Comparison of ENCODE assay signal across 22 cellular contexts in the genomic region with DNA sequence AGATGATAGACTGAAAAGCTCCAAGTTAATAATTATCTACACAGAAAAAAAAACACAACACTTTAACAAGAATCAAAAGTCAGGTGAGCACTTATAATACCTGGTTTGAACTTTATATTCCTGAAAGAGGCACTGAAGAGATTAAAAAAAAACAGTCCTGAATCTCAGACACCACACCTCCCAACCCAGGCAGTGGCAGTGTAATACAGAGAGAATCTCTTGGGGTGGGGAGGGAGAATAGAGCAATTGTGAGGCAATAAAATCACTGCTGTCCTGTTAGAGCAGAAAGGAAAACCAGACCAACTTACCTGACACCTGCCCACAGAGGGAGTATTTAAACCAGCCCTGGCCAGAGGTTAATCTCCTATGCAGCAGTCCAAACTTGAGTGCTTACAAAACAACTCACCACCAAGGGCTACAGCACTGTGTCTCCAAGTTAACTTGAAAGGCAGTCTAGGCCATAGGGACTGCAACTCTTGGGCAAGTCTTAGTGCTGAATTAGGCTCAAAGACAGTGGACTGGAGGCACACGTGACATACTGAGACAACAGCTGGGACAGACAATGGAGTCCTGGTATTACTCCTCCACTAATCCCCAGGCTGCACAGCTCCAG. TPM values are rescaled to one million over a fixed set of nuclear protein-coding genes. Genes with fewer than 3 reads are reported as not detected.
A peak's percentile ranks its signal among the peaks of the same experiment; 100 is the strongest.
DNase-seq lines count a peak whose midpoint lies in the region; ATAC-seq, FAIRE-seq and TF ChIP-seq lines count a peak whose summit lies in the region.
"Had no signal": no experiment of that assay in that cellular context is flagged by ENCODE, and none has a peak within 500 bp of the region (broad histone marks: within the 10 kb centered on the region; RNA-seq: fewer than 3 reads in every experiment).

No MANE protein-coding gene starts in this region.

- H3K27me3 ChIP-seq in GM23338 (ENCODE audit: insufficient read depth) = no peaks in the 10 kb centered on the region
- H3K27me3 ChIP-seq in body of pancreas = no peaks in the 10 kb centered on the region
- no peaks in the 10 kb centered on the region for H3K27me3 ChIP-seq in liver (ENCODE audit: control insufficient read depth in 4 of 4, insufficient read depth in 4 of 4, low read length in 3 of 4)
- H3K27me3 ChIP-seq in MG63 = 0 out of 2 replicates have a peak, but pooled peaks cover 4% of the 10 kb centered on the region
- H3K27me3 ChIP-seq: ovary, suprapubic skin had no signal

- H3K4me2 ChIP-seq in GM23338 = no peak overlapping the region

- H4K20me1 ChIP-seq in GM23338 (replicated peaks; ENCODE audit: insufficient read depth) = no peaks in the 10 kb centered on the region

- H3F3A ChIP-seq in GM23338 (replicated peaks; ENCODE audit: low read depth) = no peaks in the 10 kb centered on the region

- H3K27me3 Mint-ChIP-seq in GM23338 (ENCODE audit: insufficient read depth, low read depth, poor library complexity) = no peaks in the 10 kb centered on the region
- H3K27me3 Mint-ChIP-seq: CD4-positive, alpha-beta T cell had no signal

- DNase-seq in GM23338 (ENCODE audit: low spot score) = peak; percentile 8
- DNase-seq in body of pancreas = peak in 1 of 4 donors; percentile 7
- no peak for DNase-seq in stimulated activated effector memory CD8-positive, alpha-beta T cell treated with anti-CD3 and anti-CD28 coated beads, Interleukin-12 subunit alpha, Interleukin-12 subunit beta, amount 100 ng/mL, for 72 hours (ENCODE audit: low spot score in 2 of 2)
- DNase-seq in MG63 = no peak
- no peak for DNase-seq in GM19239 (ENCODE audit: insufficient read length, low spot score)
- DNase-seq: activated CD8-positive, alpha-beta memory T cell treated with anti-CD3 and anti-CD28 coated beads, Interleukin-2, amount 50 U/mL, for 48 hours; activated gamma-delta T cell; CD4-positive, alpha-beta T cell; DND-41; glutamatergic neuron; NCI-H1417 treated with DMSO at 0.1 percent for 48 hours; NCI-H69; ovary had no signal

- peak; percentile 66 to 70 for TF ChIP-seq RAD21 in liver (IDR thresholded peaks at IDR 0.05)

- TF ChIP-seq POLR2A in body of pancreas (IDR thresholded peaks at IDR 0.05) = no peak

- no peaks in the 10 kb centered on the region for H3K9me3 ChIP-seq in body of pancreas
- no peaks in the 10 kb centered on the region for H3K9me3 ChIP-seq in liver (ENCODE audit: control insufficient read depth in 4 of 4, low read length in 3 of 4)
- H3K9me3 ChIP-seq in MG63 = no peaks in the 10 kb centered on the region
- H3K9me3 ChIP-seq: ovary, suprapubic skin had no signal

- no peaks in the 10 kb centered on the region for H3K36me3 Mint-ChIP-seq in GM23338 (ENCODE audit: low read depth)
- no peaks in the 10 kb centered on the region for H3K36me3 Mint-ChIP-seq in stimulated activated effector memory CD8-positive, alpha-beta T cell treated with anti-CD3 and anti-CD28 coated beads, Interleukin-12 subunit alpha, Interleukin-12 subunit beta, amount 100 ng/mL, for 72 hours

- no peaks in the 10 kb centered on the region for H3K9me2 ChIP-seq in GM23338 (ENCODE audit: insufficient read depth)

- H3K4me1 ChIP-seq in GM23338 (ENCODE audit: insufficient read depth) (no peaks in the 10 kb centered on the region), body of pancreas (peaks cover 10% of the 10 kb centered on the region), liver (ENCODE audit: control insufficient read depth in 4 of 4, insufficient read depth in 4 of 4, low read length in 3 of 4) (peaks cover 8 to 21% (median 16%) of the 10 kb centered on the region in 4 donors)
- H3K4me1 ChIP-seq: suprapubic skin had no signal

- ATAC-seq in GM23338 = peak; percentile 39; the same call in 1 of the 3 replicates
- peak; percentile 33 for ATAC-seq in body of pancreas
- peak; percentile 37 for ATAC-seq in stimulated activated effector memory CD8-positive, alpha-beta T cell treated with anti-CD3 and anti-CD28 coated beads, Interleukin-12 subunit alpha, Interleukin-12 subunit beta, amount 100 ng/mL, for 72 hours
- ATAC-seq in GM21360 (IDR thresholded peaks at IDR 0.05; ENCODE audit: unreplicated experiment) = no peak
- no peak for ATAC-seq in GM18867 (IDR thresholded peaks at IDR 0.05; ENCODE audit: unreplicated experiment)
- ATAC-seq: HCT116, Right ventricle myocardium inferior had no signal

- no peaks in the 10 kb centered on the region for H3K79me2 ChIP-seq in GM23338 (replicated peaks; ENCODE audit: insufficient read depth)

- no peak overlapping the region for H3K27ac ChIP-seq in GM23338 (ENCODE audit: low read depth)
- no peak overlapping the region for H3K27ac ChIP-seq in body of pancreas
- H3K27ac ChIP-seq in liver (ENCODE audit: low read depth in 1 of 2, low read length in 2 of 2) = no peak overlapping the region
- H3K27ac ChIP-seq: coronary artery, ovary, suprapubic skin had no signal

- H3K4me1 Mint-ChIP-seq in GM23338 = no peaks in the 10 kb centered on the region
- H3K4me1 Mint-ChIP-seq in stimulated activated effector memory CD8-positive, alpha-beta T cell treated with anti-CD3 and anti-CD28 coated beads, Interleukin-12 subunit alpha, Interleukin-12 subunit beta, amount 100 ng/mL, for 72 hours = no peaks in the 10 kb centered on the region

- H3K36me3 ChIP-seq in GM23338 (ENCODE audit: insufficient read depth) (no peaks in the 10 kb centered on the region), body of pancreas (replicated peaks in 1 of 2; ENCODE audit: insufficient read depth in 1 of 2, low read depth in 2 of 2) (no peaks in the 10 kb centered on the region), liver (ENCODE audit: control insufficient read depth in 4 of 4, insufficient read depth in 3 of 4, low read depth in 1 of 4, low read length in 3 of 4) (peaks cover 0 to 5% (median 0%) of the 10 kb centered on the region in 4 donors), MG63 (no peaks in the 10 kb centered on the region)
- H3K36me3 ChIP-seq: ovary, suprapubic skin had no signal

- H3K9ac ChIP-seq in liver (ENCODE audit: low read depth in 1 of 2, low read length in 2 of 2) = no peak overlapping the region

- TF ChIP-seq CTCF in GM23338 (conservative IDR thresholded peaks at IDR 0.05; ENCODE audit: low read depth in 2 of 2) = no peak
- no peak for TF ChIP-seq CTCF in body of pancreas (IDR thresholded peaks at IDR 0.05)
- no peak for TF ChIP-seq CTCF in liver (IDR thresholded peaks at IDR 0.05; ENCODE audit: low read depth, low read length, missing input control)

- H3K4me3 ChIP-seq in GM23338 (no peak overlapping the region), body of pancreas (no peak overlapping the region), liver (ENCODE audit: low read depth in 1 of 3, low read length in 3 of 3) (no peak overlapping the region), MG63 (no peak overlapping the region)
- H3K4me3 ChIP-seq: coronary artery, ovary, suprapubic skin had no signal

- no peak for FAIRE-seq in GM19239 (lab: Jason Lieb, UNC)
- FAIRE-seq: endometrium had no signal

- WGBS in body of pancreas, 2 donors = 77% methylated on average over 1 of the region's 1 CpG; no CpG with 5 or more reads in 1 of the 2 donors
- WGBS in liver = 67% methylated on average over 1 of the region's 1 CpG

- H3K4me3 Mint-ChIP-seq in GM23338 = no peak overlapping the region
- no peak overlapping the region for H3K4me3 Mint-ChIP-seq in stimulated activated effector memory CD8-positive, alpha-beta T cell treated with anti-CD3 and anti-CD28 coated beads, Interleukin-12 subunit alpha, Interleukin-12 subunit beta, amount 100 ng/mL, for 72 hours
- H3K4me3 Mint-ChIP-seq: CD4-positive, alpha-beta T cell had no signal

- intact Hi-C loops in body of pancreas (cut with DNase I) = no loop called here

- H3K27ac Mint-ChIP-seq in GM23338 = no peak overlapping the region
- H3K27ac Mint-ChIP-seq in stimulated activated effector memory CD8-positive, alpha-beta T cell treated with anti-CD3 and anti-CD28 coated beads, Interleukin-12 subunit alpha, Interleukin-12 subunit beta, amount 100 ng/mL, for 72 hours = no peak overlapping the region
- H3K27ac Mint-ChIP-seq: CD4-positive, alpha-beta T cell had no signal

- H2AFZ ChIP-seq in GM23338 = no peak overlapping the region

- no peaks in the 10 kb centered on the region for H3K9me3 Mint-ChIP-seq in GM23338
- H3K9me3 Mint-ChIP-seq in stimulated activated effector memory CD8-positive, alpha-beta T cell treated with anti-CD3 and anti-CD28 coated beads, Interleukin-12 subunit alpha, Interleukin-12 subunit beta, amount 100 ng/mL, for 72 hours = no peaks in the 10 kb centered on the region
- H3K9me3 Mint-ChIP-seq: CD4-positive, alpha-beta T cell had no signal

TF ChIP-seq in GM23338, 12 proteins besides CTCF, POLR2A, EP300 and RAD21 (continues in another document):
- TF ChIP-seq ETS1 (IDR thresholded peaks at IDR 0.05) = no peak
- no peak for TF ChIP-seq NANOG (IDR thresholded peaks at IDR 0.05; ENCODE audit: borderline replicate concordance)
- no peak for TF ChIP-seq ZNF114 (CRISPR knock-in tag; IDR thresholded peaks at IDR 0.05)
- TF ChIP-seq ZNF331 (CRISPR knock-in tag; IDR thresholded peaks at IDR 0.05; ENCODE audit: low read depth) = no peak

TF ChIP-seq in liver, 16 proteins besides CTCF, POLR2A, EP300 and RAD21 (continues in another document):
- no peak for TF ChIP-seq ZBTB33 (IDR thresholded peaks at IDR 0.05)
- TF ChIP-seq FOXA1 (IDR thresholded peaks at IDR 0.05) = no peak
- TF ChIP-seq SP1 (IDR thresholded peaks at IDR 0.05) = peak; percentile 26
- TF ChIP-seq RXRA (IDR thresholded peaks at IDR 0.05) = peak in 1 of 2 donors; percentile 25

RNA-seq across cellular contexts. Expression of gene SLCO4C1, which starts 54.2 kb away (rescaled TPM):
- 6.7 and 7.8 TPM in 2 replicates for total RNA-seq in GM23338 (2014; rRNA removed; shearing (Covaris generic))
- polyA plus RNA-seq in GM23338 (2016; fragmentation: Nextera tagmentation; extraction: Ambion mirVana) (1.9 and 2.4 TPM in 2 replicates), liver (1 to 10 TPM; 2.0 to 2.3 TPM)
- total RNA-seq in body of pancreas (1 to 10 TPM in 1 of 2 donors, under 1 TPM in 1; 0.99 to 1.6 TPM), liver (10 to 100 TPM in 1 of 2 donors, 1 to 10 TPM in 1; 4.3 to 29.4 TPM)
- total RNA-seq in MG63 (2014; rRNA removed; shearing (Covaris generic); ENCODE audit: low replicate concordance) = not detected in 2 replicates
- total RNA-seq: lung microvascular endothelial cell had no signal

Comparison
In these comparisons a context has a peak if more than half of its experiments do, and no peak if none do; other contexts are left out.
1. ATAC-seq: peak in GM23338 (single experiment), body of pancreas (single experiment) and stimulated activated effector memory CD8-positive, alpha-beta T cell treated with anti-CD3 and anti-CD28 coated beads, Interleukin-12 subunit alpha, Interleukin-12 subunit beta, amount 100 ng/mL, for 72 hours (single experiment); none in GM21360 (single experiment) and GM18867 (single experiment).